Comparison of ENCODE assay signal across 1 cellular context in genomic region chr1:152479792-152480595, GRCh38.
TF ChIP-seq lines count a peak whose summit lies in the region.

No MANE protein-coding gene starts in this region.

TF ChIP-seq in K562, 482 proteins besides CTCF, POLR2A, EP300 and RAD21:
- TF ChIP-seq ZNF134 (CRISPR knock-in tag; conservative IDR thresholded peaks at IDR 0.05) (no peak), SMC3 (conservative IDR thresholded peaks at IDR 0.05; ENCODE audit: insufficient read depth, low read depth, low read length) (0 out of 2 replicates have a peak, but pooled peaks have one; percentile 20), CTCFL (IDR thresholded peaks at IDR 0.05; ENCODE audit: borderline replicate concordance, insufficient read depth, low read depth, low read length, poor library complexity, severe bottlenecking) (peak; percentile 13)
TF ChIP-seq in K562: peak in this region for 2.
